Comparison of ENCODE assay signal across 13 cellular contexts in the genomic region with DNA sequence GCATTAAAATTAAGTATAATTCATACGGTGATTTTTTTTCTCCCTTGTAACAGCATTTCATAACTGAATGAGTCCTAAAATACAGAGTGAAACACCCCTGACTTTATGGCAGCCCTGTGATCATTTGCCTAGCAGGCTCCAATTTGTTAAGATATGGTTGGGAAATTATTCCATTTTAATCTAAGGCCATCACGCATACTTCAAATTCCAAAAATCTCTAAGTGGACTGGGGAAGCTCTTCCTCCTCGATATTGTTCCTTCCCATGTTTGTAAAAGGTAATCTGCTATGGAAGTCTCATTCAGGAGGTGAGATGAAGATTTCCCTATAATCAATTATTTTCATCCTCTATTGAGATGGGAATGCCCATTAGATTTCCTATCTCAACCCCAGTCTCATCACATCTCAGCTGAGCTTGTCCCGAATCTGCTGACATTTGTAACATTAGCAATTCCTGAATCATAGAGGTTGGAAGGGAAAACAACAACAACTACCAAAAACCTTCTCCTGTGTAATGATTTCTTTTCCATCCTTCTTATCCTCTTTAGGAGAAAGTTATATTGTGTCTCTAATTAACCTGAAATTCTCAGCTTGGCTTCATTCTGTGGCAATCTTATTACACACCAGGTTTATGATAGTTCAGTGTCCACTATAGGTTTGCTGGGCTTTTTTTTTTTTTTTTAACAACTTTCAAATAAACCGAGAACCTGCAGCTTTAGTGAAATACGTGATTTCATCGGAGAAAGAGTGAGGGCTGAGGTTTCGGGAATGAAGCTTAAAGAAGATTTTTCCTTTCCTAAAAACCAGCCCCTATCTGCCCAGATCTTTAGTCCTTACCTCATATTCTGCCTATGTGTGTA. TPM values are rescaled to one million over a fixed set of nuclear protein-coding genes. Genes with fewer than 3 reads are reported as not detected.
DNase-seq lines count a peak whose midpoint lies in the region; ATAC-seq and TF ChIP-seq lines count a peak whose summit lies in the region.
"Had no signal": no experiment of that assay in that cellular context is flagged by ENCODE, and none has a peak within 500 bp of the region (broad histone marks: within the 10 kb centered on the region; RNA-seq: fewer than 3 reads in every experiment).

No MANE protein-coding gene starts in this region.

- peaks cover 74 to 85% of the 10 kb centered on the region in 2 donors for H3K27me3 Mint-ChIP-seq in natural killer cell (ENCODE audit: low read depth in 2 of 2)
- peaks cover 63 to 82% of the 10 kb centered on the region in 2 donors for H3K27me3 Mint-ChIP-seq in natural killer cell treated with Interleukin-12 subunit alpha and Interleukin-12 subunit beta and Interleukin-15 and Interleukin-18, amount 100 ng/mL, for 72 hours

- H3K36me3 ChIP-seq in esophagus squamous epithelium, result no peaks in the 10 kb centered on the region
- no peaks in the 10 kb centered on the region for H3K36me3 ChIP-seq in osteoblast (ENCODE audit: insufficient read depth, low read length)
- H3K36me3 ChIP-seq: BLaER1 treated with 17β-estradiol and CSF1 and Interleukin-3, amounts not matched to agents 10 nM and 100 nM had no signal

- WGBS in esophagus squamous epithelium, 2 donors, result 35 to 70% methylated on average over 8 of the region's 8 CpGs

- TF ChIP-seq CTCF in natural killer cell (IDR thresholded peaks at IDR 0.05) (no peak), esophagus squamous epithelium (IDR thresholded peaks at IDR 0.05) (no peak), osteoblast (IDR thresholded peaks at IDR 0.05; ENCODE audit: extremely low read depth, low read depth, low read length) (no peak)

- no peak overlapping the region for H3K27ac Mint-ChIP-seq in natural killer cell
- no peak overlapping the region for H3K27ac Mint-ChIP-seq in natural killer cell treated with Interleukin-12 subunit alpha and Interleukin-12 subunit beta and Interleukin-15 and Interleukin-18, amount 100 ng/mL, for 72 hours
- H3K27ac Mint-ChIP-seq: dendritic cell treated with granulocyte-macrophage colony-stimulating factor and Interleukin-4, amounts not matched to agents 40 ng/mL and 50 ng/mL, for 4 days had no signal

- DNase-seq in natural killer cell (no peak), esophagus squamous epithelium (lab: John Stamatoyannopoulos, UW) (no peak), osteoblast (ENCODE audit: insufficient read length, low spot score, missing footprints) (peak; percentile 80), SKM-1 treated with dmso at 0.1 percent for 144 hours (lab: John Stamatoyannopoulos, UW; ENCODE audit: unreplicated experiment) (no peak)
- no peak for DNase-seq in natural killer cell treated with Interleukin-12 subunit alpha and Interleukin-12 subunit beta and Interleukin-15 and Interleukin-18, amount 100 ng/mL, for 72 hours (ENCODE audit: low spot score)
- DNase-seq in stimulated activated CD8-positive, alpha-beta memory T cell treated with anti-CD3 and anti-CD28 coated beads, Interleukin-4, amount 100 ng/mL, for 48 hours, result no peak
- DNase-seq: activated T-cell treated with anti-CD3 and anti-CD28 coated beads, Interleukin-2, amount 50 U/mL, for 4 hours; left colon; NCI-H1092 treated with DMSO at 0.1 percent for 48 hours had no signal

- H3K4me3 Mint-ChIP-seq in natural killer cell, result peak overlapping the region; percentile 85
- H3K4me3 Mint-ChIP-seq in natural killer cell treated with Interleukin-12 subunit alpha and Interleukin-12 subunit beta and Interleukin-15 and Interleukin-18, amount 100 ng/mL, for 72 hours, result no peak overlapping the region
- H3K4me3 Mint-ChIP-seq: activated T-cell treated with anti-CD3 and anti-CD28 coated beads, Interleukin-2, amount 50 U/mL, for 4 hours; dendritic cell treated with granulocyte-macrophage colony-stimulating factor and Interleukin-4, amounts not matched to agents 40 ng/mL and 50 ng/mL, for 4 days had no signal

- no peak for ATAC-seq in natural killer cell
- no peak for ATAC-seq in natural killer cell treated with Interleukin-12 subunit alpha and Interleukin-12 subunit beta and Interleukin-15 and Interleukin-18, amount 100 ng/mL, for 72 hours
- ATAC-seq in GM19397 (IDR thresholded peaks at IDR 0.05; ENCODE audit: unreplicated experiment), result no peak
- no peak for ATAC-seq in GM21423 (IDR thresholded peaks at IDR 0.05; ENCODE audit: unreplicated experiment)
- ATAC-seq: activated T-cell treated with anti-CD3 and anti-CD28 coated beads, Interleukin-2, amount 50 U/mL, for 4 hours; left colon had no signal

- no peak for TF ChIP-seq POLR2A in esophagus squamous epithelium (IDR thresholded peaks at IDR 0.05)

- no peak overlapping the region for H2AFZ ChIP-seq in osteoblast (ENCODE audit: low read length)

- peak overlapping the region; percentile 93 for H3K4me2 ChIP-seq in osteoblast (ENCODE audit: insufficient read depth, low read length)

- peaks cover 28 to 36% of the 10 kb centered on the region in 2 donors for H3K4me1 Mint-ChIP-seq in natural killer cell
- peaks cover 15 to 23% of the 10 kb centered on the region in 2 donors for H3K4me1 Mint-ChIP-seq in natural killer cell treated with Interleukin-12 subunit alpha and Interleukin-12 subunit beta and Interleukin-15 and Interleukin-18, amount 100 ng/mL, for 72 hours (ENCODE audit: low read depth in 2 of 2)

- H3K9me3 ChIP-seq in esophagus squamous epithelium (no peaks in the 10 kb centered on the region), osteoblast (ENCODE audit: low read depth, low read length) (no peaks in the 10 kb centered on the region)

- H3K36me3 Mint-ChIP-seq in natural killer cell, result peaks cover 34% of the 10 kb centered on the region
- peaks cover 37% of the 10 kb centered on the region for H3K36me3 Mint-ChIP-seq in natural killer cell treated with Interleukin-12 subunit alpha and Interleukin-12 subunit beta and Interleukin-15 and Interleukin-18, amount 100 ng/mL, for 72 hours

- intact Hi-C loops in natural killer cell (cut with micrococcal nuclease) (no loop called here), esophagus squamous epithelium (cut with DNase I) (no loop called here)

- H3K27ac ChIP-seq in esophagus squamous epithelium (peak overlapping the region; percentile 67 to 94 (median 94)), osteoblast (ENCODE audit: low read depth, low read length) (peak overlapping the region; percentile 88)
- H3K27ac ChIP-seq: BLaER1 treated with 17β-estradiol and CSF1 and Interleukin-3, amounts not matched to agents 10 nM and 100 nM had no signal

- peaks cover 0 to 2% of the 10 kb centered on the region in 2 donors for H3K9me3 Mint-ChIP-seq in natural killer cell
- no peaks in the 10 kb centered on the region for H3K9me3 Mint-ChIP-seq in natural killer cell treated with Interleukin-12 subunit alpha and Interleukin-12 subunit beta and Interleukin-15 and Interleukin-18, amount 100 ng/mL, for 72 hours
- H3K9me3 Mint-ChIP-seq: activated T-cell treated with anti-CD3 and anti-CD28 coated beads, Interleukin-2, amount 50 U/mL, for 4 hours; dendritic cell treated with granulocyte-macrophage colony-stimulating factor and Interleukin-4, amounts not matched to agents 40 ng/mL and 50 ng/mL, for 4 days had no signal

- H3K4me3 ChIP-seq in esophagus squamous epithelium, result peak overlapping the region in 3 of 4 donors; percentile 72 to 92 (median 73)
- H3K4me3 ChIP-seq in osteoblast (ENCODE audit: insufficient read depth, low read length), result peak overlapping the region; percentile 84
- H3K4me3 ChIP-seq: BLaER1 treated with 17β-estradiol and CSF1 and Interleukin-3, amounts not matched to agents 10 nM and 100 nM had no signal

- peaks cover 6 to 58% (median 6%) of the 10 kb centered on the region in 3 donors for H3K4me1 ChIP-seq in esophagus squamous epithelium
- H3K4me1 ChIP-seq in osteoblast (ENCODE audit: insufficient read depth, low read length), result peaks cover 26% of the 10 kb centered on the region

- H3K27me3 ChIP-seq in esophagus squamous epithelium, result peaks cover 0 to 78% (median 3%) of the 10 kb centered on the region in 4 donors
- peaks cover 9% of the 10 kb centered on the region for H3K27me3 ChIP-seq in osteoblast (ENCODE audit: insufficient read depth, low read length)

- peaks cover 90% of the 10 kb centered on the region for H3K79me2 ChIP-seq in osteoblast (ENCODE audit: insufficient read depth, low read length)

- peaks cover 5% of the 10 kb centered on the region for H4K20me1 ChIP-seq in osteoblast (ENCODE audit: insufficient read depth, low read length)

RNA-seq across cellular contexts. Expression of a gene that starts 2.2 kb away (rescaled TPM):
- total RNA-seq in natural killer cell, result not detected
- not detected for total RNA-seq in natural killer cell treated with Interleukin-12 subunit alpha and Interleukin-12 subunit beta and Interleukin-15 and Interleukin-18, amount 100 ng/mL, for 72 hours
- 10 to 100 TPM in 1 of 4 donors, 1 to 10 TPM in 3; 3.7 to 15.6 (median 6.4) TPM for total RNA-seq in esophagus squamous epithelium
- 13.0 and 14.5 TPM in 2 replicates for total RNA-seq in osteoblast

Comparison
In these comparisons a context has a peak if more than half of its experiments do, and no peak if none do; other contexts are left out.
1. RNA of a gene that starts 2.2 kb away (total RNA-seq): 13.0 to 14.5 TPM in osteoblast and 3.7 to 15.6 TPM in esophagus squamous epithelium; not detected in natural killer cell and not detected in natural killer cell treated with Interleukin-12 subunit alpha and Interleukin-12 subunit beta and Interleukin-15 and Interleukin-18, amount 100 ng/mL, for 72 hours; every median in the first group is over 4 times any median in the second.